In genomic region chr6:152993431-152993830, GRCh38 we compare ENCODE assay signal across 11 cellular contexts. TPM values are rescaled to one million over a fixed set of nuclear protein-coding genes. Genes with fewer than 3 reads are reported as not detected.
DNase-seq lines count a peak whose midpoint lies in the region; ATAC-seq, FAIRE-seq and TF ChIP-seq lines count a peak whose summit lies in the region.
"Had no signal": no experiment of that assay in that cellular context is flagged by ENCODE, and none has a peak within 500 bp of the region (broad histone marks: within the 10 kb centered on the region; RNA-seq: fewer than 3 reads in every experiment).

No MANE protein-coding gene starts in this region.

- no peak overlapping the region for H3K4me3 ChIP-seq in A549
- H3K4me3 ChIP-seq: left ventricle myocardium inferior, prostate gland, uterus had no signal

- DNase-seq in A549 (ENCODE audit: low read depth in 1 of 2, low spot score in 1 of 2) (peak; percentile 19 to 22), D341Med (ENCODE audit: low spot score) (peak; percentile 20), NAMALWA (ENCODE audit: low spot score) (peak; percentile 31), cerebellar cortex (ENCODE audit: low spot score) (peak; percentile 19), globus pallidus (ENCODE audit: low spot score) (no peak), NCI-H524 (lab: John Stamatoyannopoulos, UW) (no peak), foreskin melanocyte (no peak)
- DNase-seq: left ventricle myocardium inferior, uterus had no signal

- H3K9me3 ChIP-seq in A549, result no peaks in the 10 kb centered on the region
- H3K9me3 ChIP-seq: left ventricle myocardium inferior, prostate gland, uterus had no signal

- TF ChIP-seq RAD21 in A549 (conservative IDR thresholded peaks at IDR 0.05 in 1 of 2, IDR thresholded peaks at IDR 0.05 in 1 of 2), result no peak

- POLR2A ChIA-PET in A549 (lab: Yijun Ruan, JAX), result no interaction called here

- TF ChIP-seq POLR2A in A549 (IDR thresholded peaks at IDR 0.05; ENCODE audit: low read length), result no peak

- no peak for TF ChIP-seq EP300 in A549 (IDR thresholded peaks at IDR 0.05)

- CTCF ChIA-PET in A549 (lab: Yijun Ruan, JAX), result no interaction called here

- ATAC-seq in A549 (peak; percentile 71 to 82; a peak in 5 of 6 replicates), esophagus mucosa (no peak)

- no peak for TF ChIP-seq CTCF in A549 (IDR thresholded peaks at IDR 0.05)

- H3K27ac ChIP-seq in A549, result no peak overlapping the region
- H3K27ac ChIP-seq: left ventricle myocardium inferior, prostate gland, uterus had no signal

- FAIRE-seq in A549 (lab: Jason Lieb, UNC), result no peak

- H3K4me1 ChIP-seq in A549, result no peaks in the 10 kb centered on the region
- H3K4me1 ChIP-seq: prostate gland, uterus had no signal

- no peak overlapping the region for H3K4me2 ChIP-seq in A549

TF ChIP-seq in A549, 52 proteins besides CTCF, POLR2A, EP300 and RAD21:
- TF ChIP-seq FOSB (CRISPR knock-in tag; IDR thresholded peaks at IDR 0.05) (no peak), ATOH8 (CRISPR knock-in tag; IDR thresholded peaks at IDR 0.05; ENCODE audit: low read depth) (no peak), ESRRA (IDR thresholded peaks at IDR 0.05; ENCODE audit: borderline replicate concordance, low read length) (no peak), ZNF302 (CRISPR knock-in tag; IDR thresholded peaks at IDR 0.05) (no peak), HES2 (IDR thresholded peaks at IDR 0.05) (no peak), CBX8 (IDR thresholded peaks at IDR 0.05) (no peak), SMC3 (IDR thresholded peaks at IDR 0.05) (no peak), SREBF2 (IDR thresholded peaks at IDR 0.05) (no peak), HOXB5 (CRISPR knock-in tag; IDR thresholded peaks at IDR 0.05) (no peak), HMGXB4 (CRISPR knock-in tag; IDR thresholded peaks at IDR 0.05; ENCODE audit: borderline replicate concordance) (no peak), MAZ (IDR thresholded peaks at IDR 0.05; ENCODE audit: borderline replicate concordance, low read depth, low read length) (no peak), KDM1A (IDR thresholded peaks at IDR 0.05; ENCODE audit: low read depth) (no peak)

RNA-seq across cellular contexts. Expression of gene MTRF1L, which starts 9.1 kb away (rescaled TPM):
- polyA plus RNA-seq in A549 (2011; rRNA removed), result 17.0 and 22.6 TPM in 2 replicates
- 4.7 and 5.2 TPM in 2 replicates for polyA plus RNA-seq in A549 (2012; cell fraction: cytosol; rRNA removed)
- 2.7 and 4.2 TPM in 2 replicates for polyA plus RNA-seq in A549 (2012; cell fraction: nucleus; rRNA removed)
- 14.3 to 15.0 TPM (median 15.0 TPM) in 3 replicates for polyA plus RNA-seq in A549 (2017; fragmentation: RNase III; extraction: RNeasy Plus Mini Kit Qiagen cat#74134 plus additional on column Dnase treatment)
- 7.5 and 10.1 TPM in 2 replicates for polyA minus RNA-seq in A549 (2011; rRNA and poly(A)+ RNA removed)
- total RNA-seq in esophagus mucosa, result 11.5 TPM

RNA-seq across cellular contexts. Expression of gene FBXO5, which starts 10.6 kb away (rescaled TPM):
- 20.7 and 29.2 TPM in 2 replicates for polyA plus RNA-seq in A549 (2011; rRNA removed)
- 9.0 and 10.1 TPM in 2 replicates for polyA plus RNA-seq in A549 (2012; cell fraction: cytosol; rRNA removed)
- 5.5 and 5.9 TPM in 2 replicates for polyA plus RNA-seq in A549 (2012; cell fraction: nucleus; rRNA removed)
- 14.3 to 17.2 TPM (median 15.5 TPM) in 3 replicates for polyA plus RNA-seq in A549 (2017; fragmentation: RNase III; extraction: RNeasy Plus Mini Kit Qiagen cat#74134 plus additional on column Dnase treatment)
- 5.5 and 6.3 TPM in 2 replicates for polyA minus RNA-seq in A549 (2011; rRNA and poly(A)+ RNA removed)
- total RNA-seq in esophagus mucosa, result 6.5 TPM

Comparison
In these comparisons a context has a peak if more than half of its experiments do, and no peak if none do; other contexts are left out.
1. DNase-seq: peak in A549 (2 of 2), D341Med (single experiment), NAMALWA (single experiment) and cerebellar cortex (single experiment); none in globus pallidus (single experiment), NCI-H524 (0 of 2) and foreskin melanocyte (single experiment).